In genomic region chr7:45978010-45978681, GRCh38 we compare ENCODE assay signal across 8 cellular contexts. TPM values are rescaled to one million over a fixed set of nuclear protein-coding genes. Genes with fewer than 3 reads are reported as not detected.
A peak's percentile ranks its signal among the peaks of the same experiment; 100 is the strongest.
DNase-seq lines count a peak whose midpoint lies in the region; ATAC-seq, FAIRE-seq and TF ChIP-seq lines count a peak whose summit lies in the region.

No MANE protein-coding gene starts in this region.

- H3K4me1 ChIP-seq in astrocyte (ENCODE audit: insufficient read depth, low read length) (peaks cover 52% of the 10 kb centered on the region), stomach smooth muscle (ENCODE audit: control insufficient read depth, insufficient read depth, low read length) (peaks cover 22% of the 10 kb centered on the region)

- ATAC-seq in GM21576 (IDR thresholded peaks at IDR 0.05; ENCODE audit: unreplicated experiment), result no peak

- FAIRE-seq in HTR-8/SVneo (lab: Jason Lieb, UNC), result peak; percentile 88
- peak; percentile 100 for FAIRE-seq in astrocyte (lab: Jason Lieb, UNC)

- no peaks in the 10 kb centered on the region for H4K20me1 ChIP-seq in astrocyte (ENCODE audit: insufficient read depth, low read length)

- H3K9me3 ChIP-seq in astrocyte (ENCODE audit: insufficient read depth, low read depth, low read length) (no peaks in the 10 kb centered on the region), stomach smooth muscle (ENCODE audit: control insufficient read depth in 2 of 2, low read length in 2 of 2) (no peaks in the 10 kb centered on the region)

- H3K4me2 ChIP-seq in astrocyte (ENCODE audit: low read length), result peak overlapping the region; percentile 72

- no peaks in the 10 kb centered on the region for H3K27me3 Mint-ChIP-seq in astrocyte (ENCODE audit: low read depth, unreplicated experiment)

- peaks cover 14% of the 10 kb centered on the region for H3K9me3 Mint-ChIP-seq in astrocyte (ENCODE audit: unreplicated experiment)

- POLR2A ChIA-PET in GM10248 (lab: Yijun Ruan, JAX), result no interaction called here

- H3K27ac ChIP-seq in astrocyte (ENCODE audit: low read depth, low read length) (peak overlapping the region; percentile 97), stomach smooth muscle (ENCODE audit: low read length) (no peak overlapping the region)

- peaks cover 48% of the 10 kb centered on the region for H3K4me1 Mint-ChIP-seq in astrocyte (ENCODE audit: low read depth, unreplicated experiment)

- H2AFZ ChIP-seq in astrocyte (ENCODE audit: low read depth, low read length), result peak overlapping the region; percentile 13

- peak overlapping the region; percentile 100 for H3K27ac Mint-ChIP-seq in astrocyte (ENCODE audit: unreplicated experiment)

- H3K4me3 ChIP-seq in astrocyte (ENCODE audit: insufficient read depth, low read depth, low read length) (no peak overlapping the region), stomach smooth muscle (ENCODE audit: low read length in 2 of 2) (peak overlapping the region; percentile 45 to 54)

- peak overlapping the region; percentile 54 for H3K4me3 Mint-ChIP-seq in astrocyte (ENCODE audit: unreplicated experiment)

- H3K79me2 ChIP-seq in astrocyte (ENCODE audit: insufficient read depth, low read length), result no peaks in the 10 kb centered on the region

- CTCF ChIA-PET in GM10248 (lab: Yijun Ruan, JAX), result interaction anchor here (1.1 kb wide), 1 partner anchor 10 kb away, joined by 4 read pairs; no protein-coding TSS in a partner anchor

- no peaks in the 10 kb centered on the region for H3K27me3 ChIP-seq in astrocyte (ENCODE audit: insufficient read depth, low read length)
- H3K27me3 ChIP-seq in stomach smooth muscle (ENCODE audit: control insufficient read depth in 1 of 2, insufficient read depth in 2 of 2, low read length in 2 of 2), result no peaks in the 10 kb centered on the region

- H3K36me3 Mint-ChIP-seq in astrocyte (ENCODE audit: low read depth, unreplicated experiment), result peaks cover 6% of the 10 kb centered on the region

- H3K9ac ChIP-seq in astrocyte (ENCODE audit: low read length) (peak overlapping the region; percentile 82), stomach smooth muscle (ENCODE audit: low read length in 2 of 2) (no peak overlapping the region)

- H3K36me3 ChIP-seq in astrocyte (ENCODE audit: insufficient read depth, low read length) (no peaks in the 10 kb centered on the region), stomach smooth muscle (ENCODE audit: control insufficient read depth in 2 of 2, insufficient read depth in 2 of 2, low read length in 2 of 2) (no peaks in the 10 kb centered on the region)

- no peak for TF ChIP-seq CTCF in GM10248 (IDR thresholded peaks at IDR 0.05; ENCODE audit: control extremely low read depth, extremely low read depth, low read depth, missing control alignments)
- TF ChIP-seq CTCF in astrocyte (IDR thresholded peaks at IDR 0.05; ENCODE audit: insufficient read depth, low read depth, low read length), result no peak

- peak; percentile 15 for DNase-seq in GM10248 (ENCODE audit: extremely low spot score)
- peak; percentile 92 for DNase-seq in HTR-8/SVneo (ENCODE audit: insufficient read length, low spot score)
- DNase-seq in astrocyte (ENCODE audit: low read depth), result peak; percentile 99
- peak; percentile 97 for DNase-seq in iris pigment epithelial cell (ENCODE audit: low read depth)
- no peak for DNase-seq in SK-N-DZ (ENCODE audit: low spot score)
- DNase-seq in putamen (ENCODE audit: low spot score), result no peak

RNA-seq across cellular contexts. Expression of gene IGFBP3, which starts 57.1 kb away (rescaled TPM):
- total RNA-seq in astrocyte, result 1,092 and 1,283 TPM in 2 replicates
- 5.6 and 7.5 TPM in 2 replicates for polyA plus RNA-seq in SK-N-DZ (2014; cell fraction: cytosol; rRNA removed)
- 3.9 and 7.3 TPM in 2 replicates for polyA plus RNA-seq in SK-N-DZ (2014; cell fraction: nucleus; rRNA removed)

Comparison
In these comparisons a context has a peak if more than half of its experiments do, and no peak if none do; other contexts are left out.
1. DNase-seq: peak in GM10248 (single experiment), HTR-8/SVneo (single experiment), astrocyte (single experiment) and iris pigment epithelial cell (single experiment); none in SK-N-DZ (single experiment) and putamen (single experiment).